Comparison of ENCODE assay signal across 1 cellular context in the genomic region with DNA sequence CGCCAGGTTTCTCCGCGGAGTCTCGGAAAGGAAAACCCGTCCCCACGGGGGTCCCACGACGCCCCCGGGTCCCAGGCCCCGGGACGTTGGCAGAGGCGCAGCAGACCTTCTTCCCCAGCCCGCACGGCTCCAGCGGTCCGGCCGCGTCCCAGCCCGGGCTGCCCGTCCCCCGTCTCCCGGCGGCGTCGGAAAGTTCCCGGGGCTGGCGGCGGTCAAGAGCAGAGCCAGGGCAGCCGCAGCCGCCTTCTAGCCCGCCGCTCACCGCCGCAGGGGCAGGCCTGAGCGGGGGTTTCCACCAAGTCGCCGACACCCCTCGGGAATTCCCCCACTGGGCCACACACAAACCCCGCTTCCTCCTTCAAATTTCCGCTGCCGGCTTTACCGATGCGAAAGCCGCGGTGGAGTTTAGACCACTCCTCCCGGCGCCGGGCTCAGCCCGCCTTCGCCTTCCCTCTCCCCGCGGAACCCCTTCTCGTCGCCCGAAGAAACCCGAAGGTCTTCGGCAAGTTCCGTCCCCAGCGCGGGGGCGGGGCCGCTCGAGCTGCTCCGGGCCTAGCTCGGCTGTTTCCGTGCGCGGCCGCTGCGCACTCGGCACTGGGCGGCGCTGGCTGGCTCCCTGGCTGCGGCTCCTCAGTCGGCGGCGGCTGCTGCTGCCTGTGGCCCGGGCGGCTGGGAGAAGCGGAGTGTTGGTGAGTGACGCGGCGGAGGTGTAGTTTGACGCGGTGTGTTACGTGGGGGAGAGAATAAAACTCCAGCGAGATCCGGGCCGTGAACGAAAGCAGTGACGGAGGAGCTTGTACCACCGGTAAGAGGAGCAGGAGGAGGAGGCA.
TF ChIP-seq lines count a peak whose summit lies in the region.

A gene (plus strand): TSS at position 633 of the 830 bp plus-strand sequence. CDS start 25,674 bp downstream, outside the sequence.

TF ChIP-seq in HepG2, 621 proteins besides CTCF, POLR2A, EP300 and RAD21 (continued from another document and continues in another):
- TF ChIP-seq DPF2 (CRISPR knock-in tag; IDR thresholded peaks at IDR 0.05; ENCODE audit: borderline replicate concordance, low read depth) (peak; percentile 56; the same call in 1 of the 2 replicates), ZNF550 (CRISPR knock-in tag; IDR thresholded peaks at IDR 0.05; ENCODE audit: borderline replicate concordance) (no peak), BORCS8-MEF2B (CRISPR knock-in tag; IDR thresholded peaks at IDR 0.05) (peak; percentile 51; the same call in 1 of the 2 replicates), HOXA7 (CRISPR knock-in tag; IDR thresholded peaks at IDR 0.05) (no peak), ZNF225 (CRISPR knock-in tag; IDR thresholded peaks at IDR 0.05) (peak; percentile 75), ZBTB21 (CRISPR knock-in tag; IDR thresholded peaks at IDR 0.05) (peak; percentile 97), TCF7 (IDR thresholded peaks at IDR 0.05; ENCODE audit: low read depth) (no peak), ZEB1 (IDR thresholded peaks at IDR 0.05; ENCODE audit: insufficient replicate concordance, low read depth) (no peak), KDM5B (CRISPR knock-in tag; IDR thresholded peaks at IDR 0.05; ENCODE audit: borderline replicate concordance) (peak; percentile 24; the same call in 1 of the 2 replicates), ZNF260 (CRISPR knock-in tag; IDR thresholded peaks at IDR 0.05; ENCODE audit: borderline replicate concordance, low read depth) (no peak), ZNF780A (CRISPR knock-in tag; IDR thresholded peaks at IDR 0.05) (no peak; the same call in 1 of the 2 replicates), SETDB1 (CRISPR knock-in tag; IDR thresholded peaks at IDR 0.05; ENCODE audit: borderline replicate concordance) (no peak), ZNF253 (CRISPR knock-in tag; IDR thresholded peaks at IDR 0.05; ENCODE audit: borderline replicate concordance) (0 out of 2 replicates have a peak, but pooled peaks have one; percentile 17), FLYWCH1 (CRISPR knock-in tag; IDR thresholded peaks at IDR 0.05) (no peak; the same call in 1 of the 2 replicates), KMT2A (CRISPR knock-in tag; IDR thresholded peaks at IDR 0.05) (peak; percentile 67; the same call in 1 of the 2 replicates), ZNF101 (CRISPR knock-in tag; IDR thresholded peaks at IDR 0.05; ENCODE audit: borderline replicate concordance, low read depth) (no peak), ZNF850 (CRISPR knock-in tag; conservative IDR thresholded peaks at IDR 0.05) (peak; percentile 66; the same call in 1 of the 2 replicates), ZNF577 (CRISPR knock-in tag; IDR thresholded peaks at IDR 0.05; ENCODE audit: borderline replicate concordance, low read depth) (no peak), ZZZ3 (CRISPR knock-in tag; IDR thresholded peaks at IDR 0.05; ENCODE audit: borderline replicate concordance) (peak; percentile 90; the same call in 1 of the 2 replicates), PTBP1 (IDR thresholded peaks at IDR 0.05; ENCODE audit: low read depth, low read length, poor library complexity, severe bottlenecking) (no peak), ZFP82 (CRISPR knock-in tag; IDR thresholded peaks at IDR 0.05; ENCODE audit: borderline replicate concordance) (peak; percentile 79; the same call in 1 of the 2 replicates)
- TF ChIP-seq, protein P1, sequence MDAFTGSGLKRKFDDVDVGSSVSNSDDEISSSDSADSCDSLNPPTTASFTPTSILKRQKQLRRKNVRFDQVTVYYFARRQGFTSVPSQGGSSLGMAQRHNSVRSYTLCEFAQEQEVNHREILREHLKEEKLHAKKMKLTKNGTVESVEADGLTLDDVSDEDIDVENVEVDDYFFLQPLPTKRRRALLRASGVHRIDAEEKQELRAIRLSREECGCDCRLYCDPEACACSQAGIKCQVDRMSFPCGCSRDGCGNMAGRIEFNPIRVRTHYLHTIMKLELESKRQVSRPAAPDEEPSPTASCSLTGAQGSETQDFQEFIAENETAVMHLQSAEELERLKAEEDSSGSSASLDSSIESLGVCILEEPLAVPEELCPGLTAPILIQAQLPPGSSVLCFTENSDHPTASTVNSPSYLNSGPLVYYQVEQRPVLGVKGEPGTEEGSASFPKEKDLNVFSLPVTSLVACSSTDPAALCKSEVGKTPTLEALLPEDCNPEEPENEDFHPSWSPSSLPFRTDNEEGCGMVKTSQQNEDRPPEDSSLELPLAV (CRISPR knock-in tag; conservative IDR thresholded peaks at IDR 0.05; ENCODE audit: low read depth): no peak
- TF ChIP-seq, protein P2, sequence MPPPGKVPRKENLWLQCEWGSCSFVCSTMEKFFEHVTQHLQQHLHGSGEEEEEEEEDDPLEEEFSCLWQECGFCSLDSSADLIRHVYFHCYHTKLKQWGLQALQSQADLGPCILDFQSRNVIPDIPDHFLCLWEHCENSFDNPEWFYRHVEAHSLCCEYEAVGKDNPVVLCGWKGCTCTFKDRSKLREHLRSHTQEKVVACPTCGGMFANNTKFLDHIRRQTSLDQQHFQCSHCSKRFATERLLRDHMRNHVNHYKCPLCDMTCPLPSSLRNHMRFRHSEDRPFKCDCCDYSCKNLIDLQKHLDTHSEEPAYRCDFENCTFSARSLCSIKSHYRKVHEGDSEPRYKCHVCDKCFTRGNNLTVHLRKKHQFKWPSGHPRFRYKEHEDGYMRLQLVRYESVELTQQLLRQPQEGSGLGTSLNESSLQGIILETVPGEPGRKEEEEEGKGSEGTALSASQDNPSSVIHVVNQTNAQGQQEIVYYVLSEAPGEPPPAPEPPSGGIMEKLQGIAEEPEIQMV (CRISPR knock-in tag; IDR thresholded peaks at IDR 0.05; ENCODE audit: low read depth): peak; percentile 79; the same call in 1 of the 2 replicates
- TF ChIP-seq, protein P3, sequence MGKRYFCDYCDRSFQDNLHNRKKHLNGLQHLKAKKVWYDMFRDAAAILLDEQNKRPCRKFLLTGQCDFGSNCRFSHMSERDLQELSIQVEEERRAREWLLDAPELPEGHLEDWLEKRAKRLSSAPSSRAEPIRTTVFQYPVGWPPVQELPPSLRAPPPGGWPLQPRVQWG (CRISPR knock-in tag; IDR thresholded peaks at IDR 0.05; ENCODE audit: borderline replicate concordance, low read depth): no peak
- TF ChIP-seq, protein P4, sequence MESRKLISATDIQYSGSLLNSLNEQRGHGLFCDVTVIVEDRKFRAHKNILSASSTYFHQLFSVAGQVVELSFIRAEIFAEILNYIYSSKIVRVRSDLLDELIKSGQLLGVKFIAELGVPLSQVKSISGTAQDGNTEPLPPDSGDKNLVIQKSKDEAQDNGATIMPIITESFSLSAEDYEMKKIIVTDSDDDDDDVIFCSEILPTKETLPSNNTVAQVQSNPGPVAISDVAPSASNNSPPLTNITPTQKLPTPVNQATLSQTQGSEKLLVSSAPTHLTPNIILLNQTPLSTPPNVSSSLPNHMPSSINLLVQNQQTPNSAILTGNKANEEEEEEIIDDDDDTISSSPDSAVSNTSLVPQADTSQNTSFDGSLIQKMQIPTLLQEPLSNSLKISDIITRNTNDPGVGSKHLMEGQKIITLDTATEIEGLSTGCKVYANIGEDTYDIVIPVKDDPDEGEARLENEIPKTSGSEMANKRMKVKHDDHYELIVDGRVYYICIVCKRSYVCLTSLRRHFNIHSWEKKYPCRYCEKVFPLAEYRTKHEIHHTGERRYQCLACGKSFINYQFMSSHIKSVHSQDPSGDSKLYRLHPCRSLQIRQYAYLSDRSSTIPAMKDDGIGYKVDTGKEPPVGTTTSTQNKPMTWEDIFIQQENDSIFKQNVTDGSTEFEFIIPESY (CRISPR knock-in tag; IDR thresholded peaks at IDR 0.05): no peak
- TF ChIP-seq, protein P5, sequence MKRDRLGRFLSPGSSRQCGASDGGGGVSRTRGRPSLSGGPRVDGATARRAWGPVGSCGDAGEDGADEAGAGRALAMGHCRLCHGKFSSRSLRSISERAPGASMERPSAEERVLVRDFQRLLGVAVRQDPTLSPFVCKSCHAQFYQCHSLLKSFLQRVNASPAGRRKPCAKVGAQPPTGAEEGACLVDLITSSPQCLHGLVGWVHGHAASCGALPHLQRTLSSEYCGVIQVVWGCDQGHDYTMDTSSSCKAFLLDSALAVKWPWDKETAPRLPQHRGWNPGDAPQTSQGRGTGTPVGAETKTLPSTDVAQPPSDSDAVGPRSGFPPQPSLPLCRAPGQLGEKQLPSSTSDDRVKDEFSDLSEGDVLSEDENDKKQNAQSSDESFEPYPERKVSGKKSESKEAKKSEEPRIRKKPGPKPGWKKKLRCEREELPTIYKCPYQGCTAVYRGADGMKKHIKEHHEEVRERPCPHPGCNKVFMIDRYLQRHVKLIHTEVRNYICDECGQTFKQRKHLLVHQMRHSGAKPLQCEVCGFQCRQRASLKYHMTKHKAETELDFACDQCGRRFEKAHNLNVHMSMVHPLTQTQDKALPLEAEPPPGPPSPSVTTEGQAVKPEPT (CRISPR knock-in tag; IDR thresholded peaks at IDR 0.05; ENCODE audit: low read depth): peak; percentile 90
- TF ChIP-seq, protein P6, sequence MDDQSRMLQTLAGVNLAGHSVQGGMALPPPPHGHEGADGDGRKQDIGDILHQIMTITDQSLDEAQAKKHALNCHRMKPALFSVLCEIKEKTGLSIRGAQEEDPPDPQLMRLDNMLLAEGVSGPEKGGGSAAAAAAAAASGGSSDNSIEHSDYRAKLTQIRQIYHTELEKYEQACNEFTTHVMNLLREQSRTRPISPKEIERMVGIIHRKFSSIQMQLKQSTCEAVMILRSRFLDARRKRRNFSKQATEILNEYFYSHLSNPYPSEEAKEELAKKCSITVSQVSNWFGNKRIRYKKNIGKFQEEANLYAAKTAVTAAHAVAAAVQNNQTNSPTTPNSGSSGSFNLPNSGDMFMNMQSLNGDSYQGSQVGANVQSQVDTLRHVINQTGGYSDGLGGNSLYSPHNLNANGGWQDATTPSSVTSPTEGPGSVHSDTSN (CRISPR knock-in tag; IDR thresholded peaks at IDR 0.05; ENCODE audit: borderline replicate concordance): no peak
- TF ChIP-seq, protein P7, sequence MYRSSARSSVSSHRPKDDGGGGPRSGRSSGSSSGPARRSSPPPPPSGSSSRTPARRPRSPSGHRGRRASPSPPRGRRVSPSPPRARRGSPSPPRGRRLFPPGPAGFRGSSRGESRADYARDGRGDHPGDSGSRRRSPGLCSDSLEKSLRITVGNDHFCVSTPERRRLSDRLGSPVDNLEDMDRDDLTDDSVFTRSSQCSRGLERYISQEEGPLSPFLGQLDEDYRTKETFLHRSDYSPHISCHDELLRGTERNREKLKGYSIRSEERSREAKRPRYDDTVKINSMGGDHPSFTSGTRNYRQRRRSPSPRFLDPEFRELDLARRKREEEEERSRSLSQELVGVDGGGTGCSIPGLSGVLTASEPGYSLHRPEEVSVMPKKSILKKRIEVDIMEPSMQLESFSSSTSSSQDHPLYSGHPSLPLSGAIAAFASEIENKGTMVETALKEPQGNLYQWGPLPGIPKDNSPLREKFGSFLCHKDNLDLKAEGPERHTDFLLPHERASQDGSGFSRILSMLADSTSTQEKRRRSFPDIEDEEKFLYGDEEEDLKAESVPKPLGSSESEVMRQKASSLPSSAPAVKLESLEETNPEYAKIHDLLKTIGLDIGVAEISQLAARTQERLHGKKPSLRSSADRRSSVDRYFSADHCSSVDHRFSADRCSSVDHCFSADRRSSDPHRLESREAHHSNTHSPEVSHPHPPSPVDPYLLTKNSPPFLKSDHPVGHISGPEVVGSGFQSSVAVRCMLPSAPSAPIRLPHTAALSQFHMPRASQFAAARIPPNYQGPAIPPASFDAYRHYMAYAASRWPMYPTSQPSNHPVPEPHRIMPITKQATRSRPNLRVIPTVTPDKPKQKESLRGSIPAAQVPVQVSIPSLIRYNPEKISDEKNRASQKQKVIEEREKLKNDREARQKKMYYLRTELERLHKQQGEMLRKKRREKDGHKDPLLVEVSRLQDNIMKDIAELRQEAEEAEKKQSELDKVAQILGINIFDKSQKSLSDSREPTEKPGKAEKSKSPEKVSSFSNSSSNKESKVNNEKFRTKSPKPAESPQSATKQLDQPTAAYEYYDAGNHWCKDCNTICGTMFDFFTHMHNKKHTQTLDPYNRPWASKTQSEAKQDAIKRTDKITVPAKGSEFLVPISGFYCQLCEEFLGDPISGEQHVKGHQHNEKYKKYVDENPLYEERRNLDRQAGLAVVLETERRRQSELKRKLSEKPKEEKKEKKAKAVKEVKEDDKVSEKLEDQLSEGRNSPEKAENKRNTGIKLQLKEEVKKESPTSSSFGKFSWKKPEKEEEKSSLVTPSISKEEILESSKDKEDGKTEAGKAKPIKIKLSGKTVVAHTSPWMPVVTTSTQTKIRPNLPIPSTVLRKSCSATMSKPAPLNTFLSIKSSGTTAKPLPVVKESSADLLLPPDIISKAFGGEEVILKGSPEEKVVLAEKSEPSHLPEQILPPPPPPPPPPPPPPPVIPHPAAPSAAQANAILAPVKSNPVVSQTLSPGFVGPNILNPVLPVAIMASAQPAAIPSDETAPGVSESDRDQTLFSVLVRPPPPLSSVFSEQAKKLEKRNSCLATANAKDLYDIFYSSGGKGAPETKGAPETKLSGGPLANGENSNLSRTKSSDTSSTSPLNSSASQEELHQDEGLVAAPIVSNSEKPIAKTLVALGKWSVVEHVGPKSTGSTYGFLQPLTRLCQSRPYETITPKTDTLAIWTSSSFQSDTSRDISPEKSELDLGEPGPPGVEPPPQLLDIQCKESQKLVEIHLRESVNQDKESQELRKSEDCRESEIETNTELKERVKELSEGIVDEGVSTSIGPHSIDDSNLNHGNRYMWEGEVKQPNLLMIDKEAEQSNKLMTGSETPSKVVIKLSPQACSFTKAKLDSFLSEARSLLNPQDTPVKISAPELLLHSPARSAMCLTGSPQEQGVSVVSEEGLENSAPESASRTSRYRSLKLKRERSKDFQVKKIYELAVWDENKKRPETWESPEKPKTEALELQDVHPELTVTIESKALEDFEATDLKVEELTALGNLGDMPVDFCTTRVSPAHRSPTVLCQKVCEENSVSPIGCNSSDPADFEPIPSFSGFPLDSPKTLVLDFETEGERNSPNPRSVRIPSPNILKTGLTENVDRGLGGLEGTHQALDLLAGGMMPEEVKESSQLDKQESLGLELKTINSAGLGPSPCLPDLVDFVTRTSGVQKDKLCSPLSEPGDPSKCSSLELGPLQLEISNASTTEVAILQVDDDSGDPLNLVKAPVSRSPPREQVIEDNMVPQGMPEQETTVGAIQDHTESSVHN (CRISPR knock-in tag; IDR thresholded peaks at IDR 0.05): peak; percentile 89
- TF ChIP-seq, protein P8, sequence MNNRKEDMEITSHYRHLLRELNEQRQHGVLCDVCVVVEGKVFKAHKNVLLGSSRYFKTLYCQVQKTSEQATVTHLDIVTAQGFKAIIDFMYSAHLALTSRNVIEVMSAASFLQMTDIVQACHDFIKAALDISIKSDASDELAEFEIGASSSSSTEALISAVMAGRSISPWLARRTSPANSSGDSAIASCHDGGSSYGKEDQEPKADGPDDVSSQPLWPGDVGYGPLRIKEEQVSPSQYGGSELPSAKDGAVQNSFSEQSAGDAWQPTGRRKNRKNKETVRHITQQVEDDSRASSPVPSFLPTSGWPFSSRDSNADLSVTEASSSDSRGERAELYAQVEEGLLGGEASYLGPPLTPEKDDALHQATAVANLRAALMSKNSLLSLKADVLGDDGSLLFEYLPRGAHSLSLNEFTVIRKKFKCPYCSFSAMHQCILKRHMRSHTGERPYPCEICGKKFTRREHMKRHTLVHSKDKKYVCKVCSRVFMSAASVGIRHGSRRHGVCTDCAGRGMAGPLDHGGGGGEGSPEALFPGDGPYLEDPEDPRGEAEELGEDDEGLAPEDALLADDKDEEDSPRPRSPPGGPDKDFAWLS (CRISPR knock-in tag; IDR thresholded peaks at IDR 0.05; ENCODE audit: borderline replicate concordance): peak; percentile 89; the same call in 1 of the 2 replicates
- TF ChIP-seq, protein P9, sequence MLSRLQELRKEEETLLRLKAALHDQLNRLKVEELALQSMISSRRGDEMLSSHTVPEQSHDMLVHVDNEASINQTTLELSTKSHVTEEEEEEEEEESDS (CRISPR knock-in tag; IDR thresholded peaks at IDR 0.05; ENCODE audit: borderline replicate concordance): peak; percentile 64; the same call in 1 of the 2 replicates
- TF ChIP-seq, protein P10, sequence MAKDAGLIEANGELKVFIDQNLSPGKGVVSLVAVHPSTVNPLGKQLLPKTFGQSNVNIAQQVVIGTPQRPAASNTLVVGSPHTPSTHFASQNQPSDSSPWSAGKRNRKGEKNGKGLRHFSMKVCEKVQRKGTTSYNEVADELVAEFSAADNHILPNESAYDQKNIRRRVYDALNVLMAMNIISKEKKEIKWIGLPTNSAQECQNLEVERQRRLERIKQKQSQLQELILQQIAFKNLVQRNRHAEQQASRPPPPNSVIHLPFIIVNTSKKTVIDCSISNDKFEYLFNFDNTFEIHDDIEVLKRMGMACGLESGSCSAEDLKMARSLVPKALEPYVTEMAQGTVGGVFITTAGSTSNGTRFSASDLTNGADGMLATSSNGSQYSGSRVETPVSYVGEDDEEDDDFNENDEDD (CRISPR knock-in tag; IDR thresholded peaks at IDR 0.05; ENCODE audit: borderline replicate concordance): no peak
